11 cellular contexts compared by ENCODE assay signal in the genomic region with DNA sequence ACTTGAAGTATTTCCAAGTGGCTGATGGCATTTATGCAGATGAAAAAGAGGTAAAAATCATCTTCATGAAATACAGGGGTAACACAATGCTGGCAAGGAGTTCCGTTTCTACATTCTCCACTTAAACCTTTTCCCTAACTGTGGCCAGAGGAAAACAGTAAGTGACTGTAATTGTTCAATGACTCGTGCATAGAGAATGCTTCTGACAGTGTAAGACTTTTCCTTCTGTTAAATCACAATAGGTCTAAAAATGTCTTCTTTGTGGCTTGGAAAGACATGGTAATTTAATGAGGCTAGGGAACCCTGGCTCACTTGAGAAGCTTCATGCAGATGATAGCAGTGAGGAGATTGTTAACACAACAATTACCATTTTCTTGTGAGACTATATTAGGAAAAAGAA.
A peak's percentile ranks its signal among the peaks of the same experiment; 100 is the strongest.
DNase-seq lines count a peak whose midpoint lies in the region; TF ChIP-seq lines count a peak whose summit lies in the region.
"Had no signal": no experiment of that assay in that cellular context is flagged by ENCODE, and none has a peak within 500 bp of the region (broad histone marks: within the 10 kb centered on the region; RNA-seq: fewer than 3 reads in every experiment).

No MANE protein-coding gene starts in this region.

- H3K9me3 ChIP-seq in HAP-1: no peaks in the 10 kb centered on the region
- H3K9me3 ChIP-seq: colonic mucosa had no signal

- CTCF ChIA-PET in GM10248 (lab: Yijun Ruan, JAX): no interaction called here

- POLR2A ChIA-PET in GM10248 (lab: Yijun Ruan, JAX): no interaction called here

- no peaks in the 10 kb centered on the region for H3K36me3 ChIP-seq in HAP-1 (replicated peaks)
- H3K36me3 ChIP-seq: colonic mucosa had no signal

- DNase-seq in HAP-1 (ENCODE audit: low spot score in 2 of 2): peak; percentile 19 to 82
- DNase-seq in amniotic epithelial cell (ENCODE audit: low read depth): peak; percentile 37
- peak; percentile 26 for DNase-seq in hepatic stellate cell (ENCODE audit: low spot score)
- peak; percentile 50 for DNase-seq in stromal cell of bone marrow (ENCODE audit: low read depth)
- no peak for DNase-seq in GM10248 (ENCODE audit: extremely low spot score)
- DNase-seq in NK-92 (lab: John Stamatoyannopoulos, UW; ENCODE audit: unreplicated experiment): no peak
- no peak for DNase-seq in activated T-cell treated with anti-CD3 and anti-CD28 coated beads, Interleukin-2, amount 50 U/mL, for 48 hours
- DNase-seq: activated CD4-positive, alpha-beta memory T cell treated with anti-CD3 and anti-CD28 coated beads for 36 hours; activated naive CD4-positive, alpha-beta T cell; colonic mucosa; NCI-H187 treated with DMSO at 0.1 percent for 48 hours had no signal

- H3K4me3 ChIP-seq in HAP-1: no peak overlapping the region
- H3K4me3 ChIP-seq: colonic mucosa had no signal

- in situ Hi-C loops in HAP-1 (cut with MboI; ENCODE audit: low sequenced_read_pairs): no loop called here

- TF ChIP-seq CTCF in GM10248 (IDR thresholded peaks at IDR 0.05; ENCODE audit: control extremely low read depth, extremely low read depth, low read depth, missing control alignments): no peak

- H3K4me1 ChIP-seq in HAP-1: peaks cover 12% of the 10 kb centered on the region
- H3K4me1 ChIP-seq: colonic mucosa had no signal

- H3K27me3 ChIP-seq in HAP-1 (ENCODE audit: low read depth): no peaks in the 10 kb centered on the region; the same call in 1 of the 2 replicates
- H3K27me3 ChIP-seq: colonic mucosa had no signal

Comparison
In these comparisons a context has a peak if more than half of its experiments do, and no peak if none do; other contexts are left out.
1. DNase-seq: peak in HAP-1 (2 of 2), amniotic epithelial cell (single experiment), hepatic stellate cell (single experiment) and stromal cell of bone marrow (single experiment); none in GM10248 (single experiment), NK-92 (single experiment) and activated T-cell treated with anti-CD3 and anti-CD28 coated beads, Interleukin-2, amount 50 U/mL, for 48 hours (0 of 2).